ENCODE assay signal across 11 cellular contexts in the genomic region with DNA sequence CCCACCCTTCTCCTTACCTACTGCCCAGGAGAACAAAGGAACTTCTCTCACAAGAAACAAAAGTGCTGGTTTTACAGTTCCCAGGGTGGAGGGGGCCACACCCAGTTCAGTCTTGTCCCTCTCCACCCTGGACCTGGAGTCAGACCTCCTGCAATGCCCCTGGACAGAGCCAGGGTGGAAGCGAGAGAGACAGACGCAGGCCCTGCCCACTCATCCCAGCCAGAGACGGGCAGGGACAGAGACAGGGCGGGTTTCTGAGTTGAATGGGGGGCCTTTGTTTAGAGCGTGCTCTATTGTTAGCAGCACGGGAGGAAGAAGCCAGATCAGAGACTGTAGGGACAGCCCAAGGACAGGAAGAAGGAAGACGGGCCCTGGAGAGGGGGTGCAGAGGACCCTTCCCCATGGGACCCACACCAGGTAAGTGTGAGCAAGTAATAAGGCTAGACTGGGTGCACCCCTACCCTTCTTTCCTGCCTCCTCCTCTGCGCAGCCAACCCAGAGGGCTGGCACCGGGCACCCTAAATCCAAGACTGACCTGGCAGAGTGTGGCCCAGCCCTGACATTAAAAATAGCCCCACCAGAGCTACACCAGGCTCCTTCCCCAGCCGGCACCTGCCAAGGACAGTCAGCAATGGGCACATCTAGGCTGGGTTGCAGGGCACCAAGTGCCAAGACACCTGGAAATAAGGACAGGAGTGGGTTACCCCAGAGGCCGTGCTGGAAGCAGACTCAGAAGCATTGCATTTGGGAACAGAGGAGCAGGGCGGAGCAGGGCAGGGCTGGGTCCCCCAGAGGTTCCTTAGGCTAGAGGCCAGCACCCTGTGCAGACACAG. TPM values are rescaled to one million over a fixed set of nuclear protein-coding genes. Genes with fewer than 3 reads are reported as not detected.
A peak's percentile ranks its signal among the peaks of the same experiment; 100 is the strongest.
DNase-seq lines count a peak whose midpoint lies in the region; ATAC-seq and TF ChIP-seq lines count a peak whose summit lies in the region.
"Had no signal": no experiment of that assay in that cellular context is flagged by ENCODE, and none has a peak within 500 bp of the region (broad histone marks: within the 10 kb centered on the region; RNA-seq: fewer than 3 reads in every experiment).

No MANE protein-coding gene starts in this region.

- 90% methylated on average over 2 of the region's 12 CpGs; no CpG with 5 or more reads in 1 of the 2 experiments for WGBS in IMR-90 (ENCODE audit: extremely low coverage in 2 of 2, insufficient read length in 1 of 2), 2 experiments
- 32 to 36% methylated on average over 12 of the region's 12 CpGs for WGBS in ectodermal cell, 2 experiments
- WGBS in right lobe of liver (ENCODE audit: insufficient coverage, low coverage, low lambda C conversion rate, missing lambda C conversion rate): 74% methylated on average over 7 of the region's 12 CpGs

- in situ Hi-C loops in IMR-90 (cut with MboI; ENCODE audit: low sequenced_read_pairs): no loop called here

- H3K9me3 Mint-ChIP-seq in stimulated activated memory B cell treated with anti-CD40 and anti-IgM and Interleukin-4, amounts not matched to agents 10 μg/mL and 1 μg/mL and 100 μg/mL, for 72 hours: no peaks in the 10 kb centered on the region
- H3K9me3 Mint-ChIP-seq in effector memory CD8-positive, alpha-beta T cell: no peaks in the 10 kb centered on the region
- H3K9me3 Mint-ChIP-seq: stimulated activated naive CD8-positive, alpha-beta T cell treated with anti-CD3 and anti-CD28 coated beads, Interleukin-15, Interleukin-2, amounts not matched to agents 100 ng/mL and 50 ng/mL, for 24 hours had no signal

- H3K36me3 Mint-ChIP-seq in stimulated activated memory B cell treated with anti-CD40 and anti-IgM and Interleukin-4, amounts not matched to agents 10 μg/mL and 1 μg/mL and 100 μg/mL, for 72 hours: no peaks in the 10 kb centered on the region
- H3K36me3 Mint-ChIP-seq in effector memory CD8-positive, alpha-beta T cell (ENCODE audit: insufficient read depth): no peaks in the 10 kb centered on the region

- peaks cover 27% of the 10 kb centered on the region for H3K9me1 ChIP-seq in IMR-90 (ENCODE audit: insufficient read depth, low read length)

- no peak overlapping the region for H3K27ac Mint-ChIP-seq in stimulated activated memory B cell treated with anti-CD40 and anti-IgM and Interleukin-4, amounts not matched to agents 10 μg/mL and 1 μg/mL and 100 μg/mL, for 72 hours
- no peak overlapping the region for H3K27ac Mint-ChIP-seq in effector memory CD8-positive, alpha-beta T cell
- H3K27ac Mint-ChIP-seq: stimulated activated naive CD8-positive, alpha-beta T cell treated with anti-CD3 and anti-CD28 coated beads, Interleukin-15, Interleukin-2, amounts not matched to agents 100 ng/mL and 50 ng/mL, for 24 hours had no signal

- no peak for TF ChIP-seq CTCF in IMR-90 (conservative IDR thresholded peaks at IDR 0.05; ENCODE audit: low read depth, low read length)
- no peak for TF ChIP-seq CTCF in right lobe of liver (IDR thresholded peaks at IDR 0.05)

- intact Hi-C loops in IMR-90 (cut with micrococcal nuclease) (no loop called here), right lobe of liver (cut with DNase I) (no loop called here)

- H3K4me1 Mint-ChIP-seq in stimulated activated memory B cell treated with anti-CD40 and anti-IgM and Interleukin-4, amounts not matched to agents 10 μg/mL and 1 μg/mL and 100 μg/mL, for 72 hours: peaks cover 21% of the 10 kb centered on the region
- no peaks in the 10 kb centered on the region for H3K4me1 Mint-ChIP-seq in effector memory CD8-positive, alpha-beta T cell (ENCODE audit: low read depth in 2 of 2)

- peak overlapping the region; percentile 4; the same call in 1 of the 2 replicates for H2BK120ac ChIP-seq in IMR-90 (ENCODE audit: low read depth, low read length)

- no peak overlapping the region for H3K4me3 Mint-ChIP-seq in stimulated activated memory B cell treated with anti-CD40 and anti-IgM and Interleukin-4, amounts not matched to agents 10 μg/mL and 1 μg/mL and 100 μg/mL, for 72 hours
- no peak overlapping the region for H3K4me3 Mint-ChIP-seq in effector memory CD8-positive, alpha-beta T cell
- H3K4me3 Mint-ChIP-seq: stimulated activated naive CD8-positive, alpha-beta T cell treated with anti-CD3 and anti-CD28 coated beads, Interleukin-15, Interleukin-2, amounts not matched to agents 100 ng/mL and 50 ng/mL, for 24 hours had no signal

- H3K23ac ChIP-seq in IMR-90 (ENCODE audit: low read depth, low read length): no peak overlapping the region

- TF ChIP-seq RAD21 in IMR-90 (IDR thresholded peaks at IDR 0.05; ENCODE audit: low read length): no peak

- H3K4me2 ChIP-seq in IMR-90 (ENCODE audit: low read depth, low read length): no peak overlapping the region

- H3K4me3 ChIP-seq in IMR-90 (ENCODE audit: insufficient read depth, low read depth, low read length) (no peak overlapping the region), ectodermal cell (ENCODE audit: insufficient read depth, low read depth, low read length) (no peak overlapping the region), right lobe of liver (no peak overlapping the region)
- H3K4me3 ChIP-seq: SJCRH30 had no signal

- no peak overlapping the region for H3K27ac ChIP-seq in IMR-90 (ENCODE audit: insufficient read depth, low read length)
- H3K27ac ChIP-seq in ectodermal cell (ENCODE audit: insufficient read depth, low read depth, low read length, poor library complexity, severe bottlenecking): peak overlapping the region; percentile 85
- H3K27ac ChIP-seq in right lobe of liver: peak overlapping the region; percentile 65 to 99 (median 96)
- H3K27ac ChIP-seq: SJCRH30 had no signal

- peaks cover 24% of the 10 kb centered on the region for H3K36me3 ChIP-seq in IMR-90 (ENCODE audit: control insufficient read depth, insufficient read depth, low read length)
- no peaks in the 10 kb centered on the region for H3K36me3 ChIP-seq in ectodermal cell (ENCODE audit: control insufficient read depth, insufficient read depth, low read length)
- H3K36me3 ChIP-seq in right lobe of liver: peaks cover 0 to 10% (median 1%) of the 10 kb centered on the region in 4 donors
- H3K36me3 ChIP-seq: SJCRH30 had no signal

- H2AFZ ChIP-seq in IMR-90 (replicated peaks; ENCODE audit: low read length, poor library complexity): no peak overlapping the region

- no peak overlapping the region; a peak in 1 of 4 replicates for H4K8ac ChIP-seq in IMR-90 (ENCODE audit: low read depth in 2 of 2, low read length in 2 of 2)

- no peak overlapping the region for H2BK5ac ChIP-seq in IMR-90 (ENCODE audit: low read depth, low read length, poor library complexity, severe bottlenecking)

- H2BK15ac ChIP-seq in IMR-90 (ENCODE audit: low read depth, low read length): no peak overlapping the region; the same call in 2 of the 3 replicates

- DNase-seq in IMR-90 (no peak), right lobe of liver (no peak), T-helper 9 cell (no peak), NAMALWA (ENCODE audit: low spot score) (no peak)
- no peak for DNase-seq in effector memory CD8-positive, alpha-beta T cell
- DNase-seq: NCI-H1048, SJCRH30 had no signal

- no peak overlapping the region for H2BK20ac ChIP-seq in IMR-90 (ENCODE audit: low read depth, low read length)

- no peak overlapping the region for H2AK9ac ChIP-seq in IMR-90 (replicated peaks; ENCODE audit: low read depth, low read length, poor library complexity)

- peak overlapping the region; percentile 65 for H2AK5ac ChIP-seq in IMR-90 (ENCODE audit: low read depth, low read length)

- H3K79me1 ChIP-seq in IMR-90 (ENCODE audit: low read depth in 1 of 2, low read length in 2 of 2): peaks cover 14 to 65% of the 10 kb centered on the region in 2 experiments; a peak in 3 of 4 replicates

- H3K14ac ChIP-seq in IMR-90 (replicated peaks; ENCODE audit: low read depth, low read length): 0 out of 2 replicates have a peak overlapping the region, but pooled peaks have one; percentile 19

- H3K9ac ChIP-seq in IMR-90 (ENCODE audit: low read depth, low read length): no peak overlapping the region

- POLR2A ChIA-PET in IMR-90 (lab: Charles Lee; ENCODE audit: unreplicated experiment): no interaction called here

- TF ChIP-seq POLR2A in IMR-90 (IDR thresholded peaks at IDR 0.05; ENCODE audit: low read depth, low read length): no peak
- TF ChIP-seq POLR2A in right lobe of liver (IDR thresholded peaks at IDR 0.05): no peak

- H3K27me3 Mint-ChIP-seq in stimulated activated memory B cell treated with anti-CD40 and anti-IgM and Interleukin-4, amounts not matched to agents 10 μg/mL and 1 μg/mL and 100 μg/mL, for 72 hours: peaks cover 30% of the 10 kb centered on the region
- H3K27me3 Mint-ChIP-seq in effector memory CD8-positive, alpha-beta T cell: peaks cover 13 to 70% of the 10 kb centered on the region in 2 donors
- H3K27me3 Mint-ChIP-seq: stimulated activated naive CD8-positive, alpha-beta T cell treated with anti-CD3 and anti-CD28 coated beads, Interleukin-15, Interleukin-2, amounts not matched to agents 100 ng/mL and 50 ng/mL, for 24 hours had no signal

- no TSS peak for BruUV-seq in IMR-90 (replicated peaks; lab: Mats Ljungman, UMichigan)

- CTCF ChIA-PET in IMR-90 (lab: Yijun Ruan, JAX): interaction anchor here (0.7 kb wide), 1 partner anchor 11 kb away, joined by 3 read pairs; a partner anchor contains a TSS

- dilution Hi-C loops in IMR-90 (cut with HindIII; ENCODE audit: low sequenced_read_pairs, unreplicated experiment): no loop called here

- H3K4ac ChIP-seq in IMR-90 (ENCODE audit: low read depth, low read length): peak overlapping the region; percentile 60

- no peak overlapping the region for H3K18ac ChIP-seq in IMR-90 (ENCODE audit: low read depth, low read length)

- H3K4me1 ChIP-seq in IMR-90 (ENCODE audit: control insufficient read depth, insufficient read depth, low read length) (peaks cover 25% of the 10 kb centered on the region), ectodermal cell (ENCODE audit: control insufficient read depth, insufficient read depth, low read length) (peaks cover 37% of the 10 kb centered on the region), right lobe of liver (peaks cover 0 to 77% (median 40%) of the 10 kb centered on the region in 4 donors)

- ATAC-seq in IMR-90 (ENCODE audit: low read depth) (no peak), right lobe of liver (no peak), GM18873 (IDR thresholded peaks at IDR 0.05; ENCODE audit: low FRiP score, unreplicated experiment) (no peak)
- peak; percentile 13 for ATAC-seq in stimulated activated memory B cell treated with anti-CD40 and anti-IgM and Interleukin-4, amounts not matched to agents 10 μg/mL and 1 μg/mL and 100 μg/mL, for 72 hours
- ATAC-seq in effector memory CD8-positive, alpha-beta T cell (replicated peaks): no peak

- H4K91ac ChIP-seq in IMR-90 (ENCODE audit: insufficient read depth, low read depth, low read length): no peak overlapping the region

- H4K5ac ChIP-seq in IMR-90 (ENCODE audit: low read depth, low read length): no peak overlapping the region

- no peak overlapping the region for H3K56ac ChIP-seq in IMR-90 (ENCODE audit: extremely low read depth, insufficient read depth, low read length)

- H3K9me3 ChIP-seq in IMR-90 (ENCODE audit: control insufficient read depth, insufficient read depth, low read length) (no peaks in the 10 kb centered on the region), ectodermal cell (ENCODE audit: control insufficient read depth, low read length) (no peaks in the 10 kb centered on the region), right lobe of liver (no peaks in the 10 kb centered on the region)
- H3K9me3 ChIP-seq: SJCRH30 had no signal

- no peaks in the 10 kb centered on the region for H3K27me3 ChIP-seq in IMR-90 (ENCODE audit: control insufficient read depth, insufficient read depth, low read length)
- no peaks in the 10 kb centered on the region for H3K27me3 ChIP-seq in ectodermal cell (ENCODE audit: control insufficient read depth, insufficient read depth, low read length, poor library complexity, severe bottlenecking)
- H3K27me3 ChIP-seq in right lobe of liver: no peaks in the 10 kb centered on the region
- H3K27me3 ChIP-seq: SJCRH30 had no signal

- H4K20me1 ChIP-seq in IMR-90 (ENCODE audit: insufficient read depth, low read length): peaks cover 31% of the 10 kb centered on the region

RNA-seq across cellular contexts. Expression of a gene that starts 10.9 kb away (rescaled TPM):
- 12.9 and 14.7 TPM in 2 replicates for total RNA-seq in IMR-90 (2012; rRNA removed)
- 27.3 and 28.4 TPM in 2 replicates for polyA plus RNA-seq in IMR-90 (2012; rRNA removed)
- polyA plus RNA-seq in IMR-90 (2012; cell fraction: cytosol; rRNA removed): 14.0 and 35.6 TPM in 2 replicates
- polyA plus RNA-seq in IMR-90 (2012; cell fraction: nucleus; rRNA removed; ENCODE audit: low replicate concordance): 17.9 and 32.0 TPM in 2 replicates
- polyA plus RNA-seq in ectodermal cell (2013, experiment 1 of 4): 71.2 TPM
- 75.1 TPM for polyA plus RNA-seq in ectodermal cell (2013, experiment 2 of 4)
- polyA plus RNA-seq in ectodermal cell (2013, experiment 3 of 4): 56.5 TPM
- 60.8 TPM for polyA plus RNA-seq in ectodermal cell (2013, experiment 4 of 4)
- 10 to 100 TPM; 54.3 to 74.8 (median 65.7) TPM for total RNA-seq in right lobe of liver

RNA-seq across cellular contexts. Expression of a gene that starts 36.1 kb away (rescaled TPM):
- total RNA-seq in IMR-90 (2012; rRNA removed) (21.5 and 22.2 TPM in 2 replicates), right lobe of liver (1 to 10 TPM; 1.8 to 3.8 (median 2.8) TPM)
- polyA plus RNA-seq in IMR-90 (2012; rRNA removed): 66.7 and 76.9 TPM in 2 replicates
- polyA plus RNA-seq in IMR-90 (2012; cell fraction: cytosol; rRNA removed): 97.5 and 103 TPM in 2 replicates
- polyA plus RNA-seq in IMR-90 (2012; cell fraction: nucleus; rRNA removed; ENCODE audit: low replicate concordance): 24.6 and 46.5 TPM in 2 replicates
- polyA plus RNA-seq in ectodermal cell (2013, experiment 1 of 4): 47.5 TPM
- 44.3 TPM for polyA plus RNA-seq in ectodermal cell (2013, experiment 2 of 4)
- polyA plus RNA-seq in ectodermal cell (2013, experiment 3 of 4): 39.5 TPM
- 36.3 TPM for polyA plus RNA-seq in ectodermal cell (2013, experiment 4 of 4)

RNA-seq across cellular contexts. Expression of a gene that starts 37.2 kb away (rescaled TPM):
- total RNA-seq in IMR-90 (2012; rRNA removed): 156 and 170 TPM in 2 replicates
- 984 and 1,083 TPM in 2 replicates for polyA plus RNA-seq in IMR-90 (2012; rRNA removed)
- polyA plus RNA-seq in IMR-90 (2012; cell fraction: cytosol; rRNA removed): 808 and 968 TPM in 2 replicates
- 1,533 and 3,276 TPM in 2 replicates for polyA plus RNA-seq in IMR-90 (2012; cell fraction: nucleus; rRNA removed; ENCODE audit: low replicate concordance)
- polyA plus RNA-seq in ectodermal cell (2013, experiment 1 of 4): 251 TPM
- polyA plus RNA-seq in ectodermal cell (2013, experiment 2 of 4): 227 TPM
- polyA plus RNA-seq in ectodermal cell (2013, experiment 3 of 4): 204 TPM
- 223 TPM for polyA plus RNA-seq in ectodermal cell (2013, experiment 4 of 4)
- total RNA-seq in right lobe of liver: 1 to 10 TPM; 2.4 to 5.1 (median 4.0) TPM

RNA-seq across cellular contexts. Expression of a gene that starts 41.2 kb away (rescaled TPM):
- under 0.01 TPM in 1 of 2 replicates, not detected in the other for total RNA-seq in IMR-90 (2012; rRNA removed)
- polyA plus RNA-seq in IMR-90 (2012; rRNA removed): 0.09 and 0.11 TPM in 2 replicates
- 0.02 and 0.03 TPM in 2 replicates for polyA plus RNA-seq in IMR-90 (2012; cell fraction: cytosol; rRNA removed)
- 1.1 and 1.3 TPM in 2 replicates for polyA plus RNA-seq in IMR-90 (2012; cell fraction: nucleus; rRNA removed; ENCODE audit: low replicate concordance)
- 2.0 TPM for polyA plus RNA-seq in ectodermal cell (2013, experiment 1 of 4)
- polyA plus RNA-seq in ectodermal cell (2013, experiment 2 of 4): 1.8 TPM
- polyA plus RNA-seq in ectodermal cell (2013, experiment 3 of 4): 1.0 TPM
- 1.1 TPM for polyA plus RNA-seq in ectodermal cell (2013, experiment 4 of 4)
- under 1 TPM in 3 of 6 experiments, not detected in 3; 0.07 to 0.10 (median 0.07) TPM for total RNA-seq in right lobe of liver

Comparison
In these comparisons a context has a peak if more than half of its experiments do, and no peak if none do; other contexts are left out.
1. RNA of a gene that starts 37.2 kb away (total RNA-seq): 156 to 170 TPM in IMR-90; 2.4 to 5.1 TPM in right lobe of liver; every median in the first group is over 10 times any median in the second.